ENCODE assay signal across 20 cellular contexts in genomic region chr7:1125603-1125969, GRCh38. TPM values are rescaled to one million over a fixed set of nuclear protein-coding genes. Genes with fewer than 3 reads are reported as not detected.
"Had no signal": no experiment of that assay in that cellular context is flagged by ENCODE, and none has a peak within 500 bp of the region (broad histone marks: within the 10 kb centered on the region; RNA-seq: fewer than 3 reads in every experiment).

No MANE protein-coding gene starts in this region.

- H3K9me3 ChIP-seq: ascending aorta, esophagus squamous epithelium, prostate gland, right atrium auricular region, upper lobe of left lung had no signal

- H3K27ac ChIP-seq: neural progenitor cell, prostate gland, upper lobe of left lung had no signal

- FAIRE-seq: small intestine had no signal

- H2AFZ ChIP-seq: neural progenitor cell had no signal

- H3K4me2 ChIP-seq: neural progenitor cell had no signal

- H3K9ac ChIP-seq: neural progenitor cell had no signal

- DNase-seq: activated CD4-positive, alpha-beta memory T cell treated with anti-CD3 and anti-CD28 coated beads, Interleukin-2, amount 10 ng/mL, durations not matched to agents 7 days and 5 days; activated CD4-positive, alpha-beta T cell treated with anti-CD3 and anti-CD28 coated beads for 4 hours; activated CD8-positive, alpha-beta memory T cell treated with anti-CD3 and anti-CD28 coated beads, Interleukin-2, amount 10 ng/mL, durations not matched to agents 7 days and 5 days; activated naive CD4-positive, alpha-beta T cell treated with anti-CD3 and anti-CD28 coated beads for 36 hours; activated T-cell treated with anti-CD3 and anti-CD28 coated beads, Interleukin-2, amount 50 U/mL, for 1 hour; effector memory CD8-positive, alpha-beta T cell; esophagus squamous epithelium; immature natural killer cell; mesenchymal stem cell; naive thymus-derived CD4-positive, alpha-beta T cell; small intestine; stimulated activated CD4-positive, alpha-beta T cell treated with anti-CD3 and anti-CD28 coated beads, Interleukin-4, amount 100 ng/mL, for 1 hour; stimulated activated naive CD8-positive, alpha-beta T cell treated with anti-CD3 and anti-CD28 coated beads, Interleukin-15, amount 100 ng/mL, for 72 hours; T-helper 17 cell; upper lobe of left lung had no signal

- H3K4me3 ChIP-seq: neural progenitor cell, prostate gland, upper lobe of left lung had no signal

- ATAC-seq: activated CD8-positive, alpha-beta memory T cell treated with anti-CD3 and anti-CD28 coated beads, Interleukin-2, amount 10 ng/mL, durations not matched to agents 7 days and 5 days; activated T-helper 17 cell treated with anti-CD3 and anti-CD28 coated beads, Interleukin-2, amount 50 U/mL, for 72 hours; effector memory CD8-positive, alpha-beta T cell; naive thymus-derived CD4-positive, alpha-beta T cell; stimulated activated naive CD8-positive, alpha-beta T cell treated with anti-CD3 and anti-CD28 coated beads, Interleukin-15, amount 100 ng/mL, for 72 hours; T-helper 17 cell had no signal

- H3K27me3 ChIP-seq: ascending aorta, esophagus squamous epithelium, neural progenitor cell, right atrium auricular region, upper lobe of left lung had no signal

- H3K4me1 ChIP-seq: prostate gland had no signal

- H3K36me3 ChIP-seq: neural progenitor cell, prostate gland, right atrium auricular region had no signal

RNA-seq across cellular contexts. Expression of gene GPER1, which starts 37.7 kb away (rescaled TPM):
- total RNA-seq: activated CD8-positive, alpha-beta memory T cell treated with anti-CD3 and anti-CD28 coated beads, Interleukin-2, amount 10 ng/mL, durations not matched to agents 7 days and 5 days; activated naive CD4-positive, alpha-beta T cell treated with anti-CD3 and anti-CD28 coated beads for 36 hours had no signal
